In genomic region chr14:35628989-35629388, GRCh38 we compare ENCODE assay signal across 20 cellular contexts.
"Had no signal": no experiment of that assay in that cellular context is flagged by ENCODE, and none has a peak within 500 bp of the region (broad histone marks: within the 10 kb centered on the region; RNA-seq: fewer than 3 reads in every experiment).

No MANE protein-coding gene starts in this region.

- H3K4me3 ChIP-seq: colonic mucosa, heart left ventricle, stomach had no signal

- H3K9me3 Mint-ChIP-seq: activated naive CD4-positive, alpha-beta T cell treated with anti-CD3 and anti-CD28 coated beads for 36 hours; endodermal cell; natural killer cell; stimulated activated effector memory CD8-positive, alpha-beta T cell treated with anti-CD3 and anti-CD28 coated beads, Interleukin-12 subunit alpha, Interleukin-12 subunit beta, amount 100 ng/mL, for 72 hours; T-helper 2 cell treated with Interferon-gamma antibody and Interleukin-4, amounts not matched to agents 5 μg/mL and 100 μg/mL, for 36 hours had no signal

- H2AFZ ChIP-seq: parathyroid adenoma had no signal

- H3K4me1 Mint-ChIP-seq: endodermal cell; natural killer cell; stimulated activated effector memory CD8-positive, alpha-beta T cell treated with anti-CD3 and anti-CD28 coated beads, Interleukin-12 subunit alpha, Interleukin-12 subunit beta, amount 100 ng/mL, for 72 hours had no signal

- ATAC-seq: heart left ventricle; natural killer cell; sciatic nerve; stimulated activated effector memory CD8-positive, alpha-beta T cell treated with anti-CD3 and anti-CD28 coated beads, Interleukin-12 subunit alpha, Interleukin-12 subunit beta, amount 100 ng/mL, for 72 hours had no signal

- H3K27ac ChIP-seq: brain microvascular endothelial cell, colonic mucosa, epithelial cell of prostate, heart left ventricle, parathyroid adenoma, stomach had no signal

- H3K27ac Mint-ChIP-seq: activated naive CD4-positive, alpha-beta T cell treated with anti-CD3 and anti-CD28 coated beads for 36 hours; endodermal cell; natural killer cell; stimulated activated effector memory CD8-positive, alpha-beta T cell treated with anti-CD3 and anti-CD28 coated beads, Interleukin-12 subunit alpha, Interleukin-12 subunit beta, amount 100 ng/mL, for 72 hours; T-helper 2 cell treated with Interferon-gamma antibody and Interleukin-4, amounts not matched to agents 5 μg/mL and 100 μg/mL, for 36 hours had no signal

- H3K9me3 ChIP-seq: colonic mucosa, heart left ventricle, stomach had no signal

- FAIRE-seq: frontal cortex, TTC549 had no signal

- H3K4me3 Mint-ChIP-seq: activated naive CD4-positive, alpha-beta T cell treated with anti-CD3 and anti-CD28 coated beads for 36 hours; endodermal cell; natural killer cell; stimulated activated effector memory CD8-positive, alpha-beta T cell treated with anti-CD3 and anti-CD28 coated beads, Interleukin-12 subunit alpha, Interleukin-12 subunit beta, amount 100 ng/mL, for 72 hours; T-helper 2 cell treated with Interferon-gamma antibody and Interleukin-4, amounts not matched to agents 5 μg/mL and 100 μg/mL, for 36 hours had no signal

- H3K9ac ChIP-seq: parathyroid adenoma had no signal

- DNase-seq: activated CD4-positive, alpha-beta T cell treated with anti-CD3 and anti-CD28 coated beads, Interleukin-2, amount 50 U/mL, for 4 hours; activated naive CD4-positive, alpha-beta T cell treated with anti-CD3 and anti-CD28 coated beads for 36 hours; anterior cingulate cortex; brain microvascular endothelial cell; central memory CD4-positive, alpha-beta T cell; colonic mucosa; endodermal cell; heart left ventricle; kidney glomerular epithelial cell; natural killer cell; stimulated activated CD4-positive, alpha-beta T cell treated with anti-CD3 and anti-CD28 coated beads, Interleukin-4, amount 100 ng/mL, for 24 hours; stomach; trophoblast cell had no signal

- H3K4me1 ChIP-seq: colonic mucosa, heart left ventricle, parathyroid adenoma had no signal

- H3K27me3 ChIP-seq: brain microvascular endothelial cell, colonic mucosa, heart left ventricle, stomach had no signal

- H3K79me2 ChIP-seq: parathyroid adenoma had no signal

- H3K36me3 ChIP-seq: brain microvascular endothelial cell, colonic mucosa had no signal
